1 cellular context compared by ENCODE assay signal in the genomic region with DNA sequence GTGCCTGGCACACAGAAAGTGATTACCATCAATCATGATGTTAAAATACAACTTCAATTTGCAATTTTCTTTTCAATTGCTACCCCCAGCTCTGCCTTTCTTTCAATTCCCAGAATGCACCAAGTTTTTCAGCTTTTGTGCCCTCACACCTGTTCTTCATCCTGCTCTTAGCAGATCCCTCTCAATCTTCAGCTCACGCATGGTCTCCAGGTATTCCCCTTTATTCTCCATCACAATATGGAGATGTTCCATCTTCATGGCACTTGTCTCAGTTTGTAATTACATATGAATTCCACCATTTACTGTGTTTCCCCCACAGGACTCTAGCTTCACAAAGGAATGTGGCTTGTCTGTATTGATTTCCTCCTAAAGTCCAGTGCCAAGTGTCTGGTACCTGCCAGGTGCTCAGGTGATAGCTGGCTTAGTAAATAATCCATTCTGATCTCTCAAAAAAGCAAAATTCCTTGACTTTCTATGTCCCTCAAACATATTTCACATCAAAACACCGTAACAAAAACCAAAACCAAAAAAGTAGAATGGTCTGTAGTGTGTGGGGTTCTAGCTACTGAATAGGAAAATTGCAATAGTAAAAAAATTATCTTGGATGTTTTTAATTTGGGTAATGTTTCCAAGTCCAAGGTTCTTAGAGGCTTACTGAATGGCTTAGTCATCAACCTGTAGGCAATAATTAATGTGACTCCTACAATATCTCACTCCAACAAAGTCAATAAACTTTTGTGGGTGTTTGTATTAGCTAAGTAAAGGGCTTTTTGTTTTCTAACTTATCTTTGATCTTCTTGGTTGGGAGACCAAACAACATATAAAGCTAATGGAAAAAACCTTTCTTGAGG.
TF ChIP-seq lines count a peak whose summit lies in the region.

No MANE protein-coding gene starts in this region.

TF ChIP-seq in HepG2, 621 proteins besides CTCF, POLR2A, EP300 and RAD21 (continued from another document and continues in another):
- TF ChIP-seq YY1 (IDR thresholded peaks at IDR 0.05; ENCODE audit: insufficient read depth, insufficient replicate concordance, low read depth, low read length) (no peak), SMAD9 (CRISPR knock-in tag; IDR thresholded peaks at IDR 0.05) (no peak), SP1 (IDR thresholded peaks at IDR 0.05) (no peak), SP1 (CRISPR knock-in tag; IDR thresholded peaks at IDR 0.05) (no peak), TBL1XR1 (IDR thresholded peaks at IDR 0.05; ENCODE audit: borderline replicate concordance, low read length, partially characterized antibody) (peak; percentile 45), SNAI1 (CRISPR knock-in tag; IDR thresholded peaks at IDR 0.05; ENCODE audit: borderline replicate concordance) (0 out of 2 replicates have a peak, but pooled peaks have one; percentile 60), JUN (CRISPR knock-in tag; IDR thresholded peaks at IDR 0.05) (peak; percentile 59; the same call in 1 of the 2 replicates), HIVEP1 (CRISPR knock-in tag; IDR thresholded peaks at IDR 0.05) (no peak), MATR3 (CRISPR knock-in tag; IDR thresholded peaks at IDR 0.05) (no peak), MYNN (CRISPR knock-in tag; IDR thresholded peaks at IDR 0.05; ENCODE audit: low read depth) (no peak), ZBTB20 (CRISPR knock-in tag; IDR thresholded peaks at IDR 0.05; ENCODE audit: borderline replicate concordance, low read depth) (peak; percentile 84; the same call in 1 of the 2 replicates), MEIS1 (CRISPR knock-in tag; IDR thresholded peaks at IDR 0.05; ENCODE audit: borderline replicate concordance) (no peak), NCOR1 (IDR thresholded peaks at IDR 0.05; ENCODE audit: borderline replicate concordance, low read length) (peak; percentile 84), MLLT10 (CRISPR knock-in tag; IDR thresholded peaks at IDR 0.05) (no peak), ZBTB1 (CRISPR knock-in tag; IDR thresholded peaks at IDR 0.05; ENCODE audit: borderline replicate concordance) (no peak), EEA1 (CRISPR knock-in tag; IDR thresholded peaks at IDR 0.05; ENCODE audit: borderline replicate concordance) (no peak), HMGA1 (CRISPR knock-in tag; conservative IDR thresholded peaks at IDR 0.05) (no peak), RFX3 (CRISPR knock-in tag; IDR thresholded peaks at IDR 0.05) (no peak), ZNF562 (CRISPR knock-in tag; IDR thresholded peaks at IDR 0.05; ENCODE audit: borderline replicate concordance) (no peak), SNRNP70 (IDR thresholded peaks at IDR 0.05; ENCODE audit: low read depth, low read length) (no peak), ZNF33A (CRISPR knock-in tag; IDR thresholded peaks at IDR 0.05; ENCODE audit: borderline replicate concordance) (no peak), ZNF264 (CRISPR knock-in tag; IDR thresholded peaks at IDR 0.05) (peak; percentile 65; the same call in 1 of the 2 replicates), ZNF83 (CRISPR knock-in tag; IDR thresholded peaks at IDR 0.05; ENCODE audit: borderline replicate concordance) (no peak), ZMYM2 (CRISPR knock-in tag; IDR thresholded peaks at IDR 0.05) (no peak), ELF1 (CRISPR knock-in tag; IDR thresholded peaks at IDR 0.05) (no peak), RNF2 (conservative IDR thresholded peaks at IDR 0.05; ENCODE audit: low read depth) (no peak), TARDBP (CRISPR knock-in tag; IDR thresholded peaks at IDR 0.05) (peak; percentile 55), RAD51 (IDR thresholded peaks at IDR 0.05; ENCODE audit: borderline replicate concordance) (no peak), ZNF670 (CRISPR knock-in tag; IDR thresholded peaks at IDR 0.05; ENCODE audit: borderline replicate concordance) (0 out of 2 replicates have a peak, but pooled peaks have one; percentile 26), ATRX (CRISPR knock-in tag; IDR thresholded peaks at IDR 0.05; ENCODE audit: borderline replicate concordance) (no peak), NCOA5 (CRISPR knock-in tag; IDR thresholded peaks at IDR 0.05) (no peak), ZNF772 (CRISPR knock-in tag; IDR thresholded peaks at IDR 0.05) (no peak), KLF12 (CRISPR knock-in tag; IDR thresholded peaks at IDR 0.05; ENCODE audit: borderline replicate concordance) (no peak), ZNF556 (CRISPR knock-in tag; IDR thresholded peaks at IDR 0.05; ENCODE audit: borderline replicate concordance) (no peak), SMARCC2 (IDR thresholded peaks at IDR 0.05) (no peak), DR1 (CRISPR knock-in tag; IDR thresholded peaks at IDR 0.05) (no peak)
- TF ChIP-seq, protein P1, sequence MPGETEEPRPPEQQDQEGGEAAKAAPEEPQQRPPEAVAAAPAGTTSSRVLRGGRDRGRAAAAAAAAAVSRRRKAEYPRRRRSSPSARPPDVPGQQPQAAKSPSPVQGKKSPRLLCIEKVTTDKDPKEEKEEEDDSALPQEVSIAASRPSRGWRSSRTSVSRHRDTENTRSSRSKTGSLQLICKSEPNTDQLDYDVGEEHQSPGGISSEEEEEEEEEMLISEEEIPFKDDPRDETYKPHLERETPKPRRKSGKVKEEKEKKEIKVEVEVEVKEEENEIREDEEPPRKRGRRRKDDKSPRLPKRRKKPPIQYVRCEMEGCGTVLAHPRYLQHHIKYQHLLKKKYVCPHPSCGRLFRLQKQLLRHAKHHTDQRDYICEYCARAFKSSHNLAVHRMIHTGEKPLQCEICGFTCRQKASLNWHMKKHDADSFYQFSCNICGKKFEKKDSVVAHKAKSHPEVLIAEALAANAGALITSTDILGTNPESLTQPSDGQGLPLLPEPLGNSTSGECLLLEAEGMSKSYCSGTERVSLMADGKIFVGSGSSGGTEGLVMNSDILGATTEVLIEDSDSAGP (CRISPR knock-in tag; IDR thresholded peaks at IDR 0.05; ENCODE audit: borderline replicate concordance), result no peak
- TF ChIP-seq, protein P2, sequence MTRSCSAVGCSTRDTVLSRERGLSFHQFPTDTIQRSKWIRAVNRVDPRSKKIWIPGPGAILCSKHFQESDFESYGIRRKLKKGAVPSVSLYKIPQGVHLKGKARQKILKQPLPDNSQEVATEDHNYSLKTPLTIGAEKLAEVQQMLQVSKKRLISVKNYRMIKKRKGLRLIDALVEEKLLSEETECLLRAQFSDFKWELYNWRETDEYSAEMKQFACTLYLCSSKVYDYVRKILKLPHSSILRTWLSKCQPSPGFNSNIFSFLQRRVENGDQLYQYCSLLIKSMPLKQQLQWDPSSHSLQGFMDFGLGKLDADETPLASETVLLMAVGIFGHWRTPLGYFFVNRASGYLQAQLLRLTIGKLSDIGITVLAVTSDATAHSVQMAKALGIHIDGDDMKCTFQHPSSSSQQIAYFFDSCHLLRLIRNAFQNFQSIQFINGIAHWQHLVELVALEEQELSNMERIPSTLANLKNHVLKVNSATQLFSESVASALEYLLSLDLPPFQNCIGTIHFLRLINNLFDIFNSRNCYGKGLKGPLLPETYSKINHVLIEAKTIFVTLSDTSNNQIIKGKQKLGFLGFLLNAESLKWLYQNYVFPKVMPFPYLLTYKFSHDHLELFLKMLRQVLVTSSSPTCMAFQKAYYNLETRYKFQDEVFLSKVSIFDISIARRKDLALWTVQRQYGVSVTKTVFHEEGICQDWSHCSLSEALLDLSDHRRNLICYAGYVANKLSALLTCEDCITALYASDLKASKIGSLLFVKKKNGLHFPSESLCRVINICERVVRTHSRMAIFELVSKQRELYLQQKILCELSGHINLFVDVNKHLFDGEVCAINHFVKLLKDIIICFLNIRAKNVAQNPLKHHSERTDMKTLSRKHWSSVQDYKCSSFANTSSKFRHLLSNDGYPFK (CRISPR knock-in tag; IDR thresholded peaks at IDR 0.05; ENCODE audit: borderline replicate concordance), result no peak
- TF ChIP-seq, protein P3, sequence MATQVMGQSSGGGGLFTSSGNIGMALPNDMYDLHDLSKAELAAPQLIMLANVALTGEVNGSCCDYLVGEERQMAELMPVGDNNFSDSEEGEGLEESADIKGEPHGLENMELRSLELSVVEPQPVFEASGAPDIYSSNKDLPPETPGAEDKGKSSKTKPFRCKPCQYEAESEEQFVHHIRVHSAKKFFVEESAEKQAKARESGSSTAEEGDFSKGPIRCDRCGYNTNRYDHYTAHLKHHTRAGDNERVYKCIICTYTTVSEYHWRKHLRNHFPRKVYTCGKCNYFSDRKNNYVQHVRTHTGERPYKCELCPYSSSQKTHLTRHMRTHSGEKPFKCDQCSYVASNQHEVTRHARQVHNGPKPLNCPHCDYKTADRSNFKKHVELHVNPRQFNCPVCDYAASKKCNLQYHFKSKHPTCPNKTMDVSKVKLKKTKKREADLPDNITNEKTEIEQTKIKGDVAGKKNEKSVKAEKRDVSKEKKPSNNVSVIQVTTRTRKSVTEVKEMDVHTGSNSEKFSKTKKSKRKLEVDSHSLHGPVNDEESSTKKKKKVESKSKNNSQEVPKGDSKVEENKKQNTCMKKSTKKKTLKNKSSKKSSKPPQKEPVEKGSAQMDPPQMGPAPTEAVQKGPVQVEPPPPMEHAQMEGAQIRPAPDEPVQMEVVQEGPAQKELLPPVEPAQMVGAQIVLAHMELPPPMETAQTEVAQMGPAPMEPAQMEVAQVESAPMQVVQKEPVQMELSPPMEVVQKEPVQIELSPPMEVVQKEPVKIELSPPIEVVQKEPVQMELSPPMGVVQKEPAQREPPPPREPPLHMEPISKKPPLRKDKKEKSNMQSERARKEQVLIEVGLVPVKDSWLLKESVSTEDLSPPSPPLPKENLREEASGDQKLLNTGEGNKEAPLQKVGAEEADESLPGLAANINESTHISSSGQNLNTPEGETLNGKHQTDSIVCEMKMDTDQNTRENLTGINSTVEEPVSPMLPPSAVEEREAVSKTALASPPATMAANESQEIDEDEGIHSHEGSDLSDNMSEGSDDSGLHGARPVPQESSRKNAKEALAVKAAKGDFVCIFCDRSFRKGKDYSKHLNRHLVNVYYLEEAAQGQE (IDR thresholded peaks at IDR 0.05; ENCODE audit: borderline replicate concordance in 1 of 2, low read depth in 1 of 2, low read length in 2 of 2), result no peak
- TF ChIP-seq, protein P4, sequence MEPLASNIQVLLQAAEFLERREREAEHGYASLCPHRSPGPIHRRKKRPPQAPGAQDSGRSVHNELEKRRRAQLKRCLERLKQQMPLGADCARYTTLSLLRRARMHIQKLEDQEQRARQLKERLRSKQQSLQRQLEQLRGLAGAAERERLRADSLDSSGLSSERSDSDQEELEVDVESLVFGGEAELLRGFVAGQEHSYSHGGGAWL (CRISPR knock-in tag; IDR thresholded peaks at IDR 0.05), result no peak
- TF ChIP-seq, protein P5, sequence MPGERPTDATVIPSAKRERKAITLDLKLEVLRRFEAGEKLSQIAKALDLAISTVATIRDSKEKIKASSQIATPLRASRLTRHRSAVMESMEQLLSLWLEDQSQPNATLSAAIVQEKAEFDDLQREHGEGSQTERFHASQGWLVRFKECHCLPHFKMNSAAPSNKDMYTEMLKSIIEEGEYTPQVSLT (CRISPR knock-in tag; IDR thresholded peaks at IDR 0.05; ENCODE audit: borderline replicate concordance, low read depth), result no peak
- TF ChIP-seq, protein P6, sequence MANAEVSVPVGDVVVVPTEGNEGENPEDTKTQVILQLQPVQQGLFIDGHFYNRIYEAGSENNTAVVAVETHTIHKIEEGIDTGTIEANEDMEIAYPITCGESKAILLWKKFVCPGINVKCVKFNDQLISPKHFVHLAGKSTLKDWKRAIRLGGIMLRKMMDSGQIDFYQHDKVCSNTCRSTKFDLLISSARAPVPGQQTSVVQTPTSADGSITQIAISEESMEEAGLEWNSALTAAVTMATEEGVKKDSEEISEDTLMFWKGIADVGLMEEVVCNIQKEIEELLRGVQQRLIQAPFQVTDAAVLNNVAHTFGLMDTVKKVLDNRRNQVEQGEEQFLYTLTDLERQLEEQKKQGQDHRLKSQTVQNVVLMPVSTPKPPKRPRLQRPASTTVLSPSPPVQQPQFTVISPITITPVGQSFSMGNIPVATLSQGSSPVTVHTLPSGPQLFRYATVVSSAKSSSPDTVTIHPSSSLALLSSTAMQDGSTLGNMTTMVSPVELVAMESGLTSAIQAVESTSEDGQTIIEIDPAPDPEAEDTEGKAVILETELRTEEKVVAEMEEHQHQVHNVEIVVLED (CRISPR knock-in tag; IDR thresholded peaks at IDR 0.05; ENCODE audit: borderline replicate concordance), result no peak; the same call in 1 of the 2 replicates
- TF ChIP-seq, protein P7, sequence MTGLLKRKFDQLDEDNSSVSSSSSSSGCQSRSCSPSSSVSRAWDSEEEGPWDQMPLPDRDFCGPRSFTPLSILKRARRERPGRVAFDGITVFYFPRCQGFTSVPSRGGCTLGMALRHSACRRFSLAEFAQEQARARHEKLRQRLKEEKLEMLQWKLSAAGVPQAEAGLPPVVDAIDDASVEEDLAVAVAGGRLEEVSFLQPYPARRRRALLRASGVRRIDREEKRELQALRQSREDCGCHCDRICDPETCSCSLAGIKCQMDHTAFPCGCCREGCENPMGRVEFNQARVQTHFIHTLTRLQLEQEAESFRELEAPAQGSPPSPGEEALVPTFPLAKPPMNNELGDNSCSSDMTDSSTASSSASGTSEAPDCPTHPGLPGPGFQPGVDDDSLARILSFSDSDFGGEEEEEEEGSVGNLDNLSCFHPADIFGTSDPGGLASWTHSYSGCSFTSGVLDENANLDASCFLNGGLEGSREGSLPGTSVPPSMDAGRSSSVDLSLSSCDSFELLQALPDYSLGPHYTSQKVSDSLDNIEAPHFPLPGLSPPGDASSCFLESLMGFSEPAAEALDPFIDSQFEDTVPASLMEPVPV (CRISPR knock-in tag; IDR thresholded peaks at IDR 0.05), result no peak
- TF ChIP-seq, protein P8, sequence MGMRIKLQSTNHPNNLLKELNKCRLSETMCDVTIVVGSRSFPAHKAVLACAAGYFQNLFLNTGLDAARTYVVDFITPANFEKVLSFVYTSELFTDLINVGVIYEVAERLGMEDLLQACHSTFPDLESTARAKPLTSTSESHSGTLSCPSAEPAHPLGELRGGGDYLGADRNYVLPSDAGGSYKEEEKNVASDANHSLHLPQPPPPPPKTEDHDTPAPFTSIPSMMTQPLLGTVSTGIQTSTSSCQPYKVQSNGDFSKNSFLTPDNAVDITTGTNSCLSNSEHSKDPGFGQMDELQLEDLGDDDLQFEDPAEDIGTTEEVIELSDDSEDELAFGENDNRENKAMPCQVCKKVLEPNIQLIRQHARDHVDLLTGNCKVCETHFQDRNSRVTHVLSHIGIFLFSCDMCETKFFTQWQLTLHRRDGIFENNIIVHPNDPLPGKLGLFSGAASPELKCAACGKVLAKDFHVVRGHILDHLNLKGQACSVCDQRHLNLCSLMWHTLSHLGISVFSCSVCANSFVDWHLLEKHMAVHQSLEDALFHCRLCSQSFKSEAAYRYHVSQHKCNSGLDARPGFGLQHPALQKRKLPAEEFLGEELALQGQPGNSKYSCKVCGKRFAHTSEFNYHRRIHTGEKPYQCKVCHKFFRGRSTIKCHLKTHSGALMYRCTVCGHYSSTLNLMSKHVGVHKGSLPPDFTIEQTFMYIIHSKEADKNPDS (CRISPR knock-in tag; IDR thresholded peaks at IDR 0.05), result no peak
- TF ChIP-seq, protein P9, sequence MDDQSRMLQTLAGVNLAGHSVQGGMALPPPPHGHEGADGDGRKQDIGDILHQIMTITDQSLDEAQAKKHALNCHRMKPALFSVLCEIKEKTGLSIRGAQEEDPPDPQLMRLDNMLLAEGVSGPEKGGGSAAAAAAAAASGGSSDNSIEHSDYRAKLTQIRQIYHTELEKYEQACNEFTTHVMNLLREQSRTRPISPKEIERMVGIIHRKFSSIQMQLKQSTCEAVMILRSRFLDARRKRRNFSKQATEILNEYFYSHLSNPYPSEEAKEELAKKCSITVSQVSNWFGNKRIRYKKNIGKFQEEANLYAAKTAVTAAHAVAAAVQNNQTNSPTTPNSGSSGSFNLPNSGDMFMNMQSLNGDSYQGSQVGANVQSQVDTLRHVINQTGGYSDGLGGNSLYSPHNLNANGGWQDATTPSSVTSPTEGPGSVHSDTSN (CRISPR knock-in tag; IDR thresholded peaks at IDR 0.05; ENCODE audit: borderline replicate concordance), result no peak; the same call in 1 of the 2 replicates
